In genomic region chr6:63897952-63898351, GRCh38 we compare ENCODE assay signal across 21 cellular contexts.
DNase-seq lines count a peak whose midpoint lies in the region; ATAC-seq and TF ChIP-seq lines count a peak whose summit lies in the region.
"Had no signal": no experiment of that assay in that cellular context is flagged by ENCODE, and none has a peak within 500 bp of the region (broad histone marks: within the 10 kb centered on the region; RNA-seq: fewer than 3 reads in every experiment).

No MANE protein-coding gene starts in this region.

- no peaks in the 10 kb centered on the region for H3K36me3 ChIP-seq in mammary epithelial cell (ENCODE audit: insufficient read depth, low read length)
- no peaks in the 10 kb centered on the region for H3K36me3 ChIP-seq in heart left ventricle
- H3K36me3 ChIP-seq in smooth muscle cell (ENCODE audit: low read depth): no peaks in the 10 kb centered on the region
- H3K36me3 ChIP-seq: BLaER1 had no signal

- CTCF ChIA-PET in mammary epithelial cell (lab: Charles Lee; ENCODE audit: low non-redundant PET): no interaction called here
- CTCF ChIA-PET in MCF 10A (lab: Yijun Ruan, JAX): no interaction called here

- H3K36me3 Mint-ChIP-seq in MCF 10A (ENCODE audit: insufficient read depth, unreplicated experiment): no peaks in the 10 kb centered on the region
- H3K36me3 Mint-ChIP-seq: CD8-positive, alpha-beta memory T cell had no signal

- H3K9me3 ChIP-seq in mammary epithelial cell (replicated peaks; ENCODE audit: insufficient read depth, low read length) (no peaks in the 10 kb centered on the region), heart left ventricle (peaks cover 0 to 3% (median 0%) of the 10 kb centered on the region in 12 donors), smooth muscle cell (replicated peaks; ENCODE audit: low read depth) (no peaks in the 10 kb centered on the region)
- H3K9me3 ChIP-seq: BLaER1 had no signal

- H4K20me1 ChIP-seq in mammary epithelial cell (ENCODE audit: insufficient read depth, low read length): no peaks in the 10 kb centered on the region
- H4K20me1 ChIP-seq in smooth muscle cell (ENCODE audit: low read depth): no peaks in the 10 kb centered on the region
- H4K20me1 ChIP-seq: BLaER1 had no signal

- peaks cover 19% of the 10 kb centered on the region for H3K4me1 Mint-ChIP-seq in MCF 10A (ENCODE audit: insufficient read depth, unreplicated experiment)
- H3K4me1 Mint-ChIP-seq: CD8-positive, alpha-beta memory T cell had no signal

- peak in 3 of 4 donors; percentile 48 to 87 (median 61) for ATAC-seq in heart left ventricle
- no peak for ATAC-seq in GM21529 (IDR thresholded peaks at IDR 0.05; ENCODE audit: unreplicated experiment)
- no peak for ATAC-seq in GM21528 (IDR thresholded peaks at IDR 0.05; ENCODE audit: low FRiP score, unreplicated experiment)

- H2AFZ ChIP-seq in mammary epithelial cell (ENCODE audit: low read depth, low read length) (peak overlapping the region; percentile 5), smooth muscle cell (ENCODE audit: low read depth) (no peak overlapping the region)

- no peak overlapping the region for H3K27ac Mint-ChIP-seq in MCF 10A (ENCODE audit: low read depth, unreplicated experiment)
- H3K27ac Mint-ChIP-seq: CD8-positive, alpha-beta memory T cell had no signal

- dilution Hi-C loops in mammary epithelial cell (cut with HindIII; ENCODE audit: low sequenced_read_pairs): no loop called here

- H3K27me3 Mint-ChIP-seq in MCF 10A (ENCODE audit: insufficient read depth, unreplicated experiment): no peaks in the 10 kb centered on the region

- H3K4me3 Mint-ChIP-seq in MCF 10A (ENCODE audit: unreplicated experiment): no peak overlapping the region
- H3K4me3 Mint-ChIP-seq: CD8-positive, alpha-beta memory T cell had no signal

- H3K27me3 ChIP-seq in mammary epithelial cell (ENCODE audit: insufficient read depth, low read length) (no peaks in the 10 kb centered on the region), heart left ventricle (no peaks in the 10 kb centered on the region), smooth muscle cell (ENCODE audit: low read depth) (no peaks in the 10 kb centered on the region)
- H3K27me3 ChIP-seq: BLaER1 had no signal

- 53% methylated on average over 10 of the region's 10 CpGs for WGBS in mammary epithelial cell (ENCODE audit: low coverage, missing lambda C conversion rate)
- 68 to 78% (median 70%) methylated on average over 10 of the region's 10 CpGs for WGBS in heart left ventricle, 4 donors
- WGBS in smooth muscle cell (ENCODE audit: low lambda C conversion rate): 43% methylated on average over 10 of the region's 10 CpGs

- no peak for DNase-seq in mammary epithelial cell
- no peak for DNase-seq in MCF 10A (ENCODE audit: unreplicated experiment)
- DNase-seq in NCI-H82 treated with DMSO at 0.1 percent for 48 hours (lab: John Stamatoyannopoulos, UW; ENCODE audit: unreplicated experiment): peak; percentile 13
- peak in 4 of 5 donors; percentile 27 to 61 (median 45) for DNase-seq in heart left ventricle
- no peak for DNase-seq in smooth muscle cell (lab: John Stamatoyannopoulos, UW; ENCODE audit: unreplicated experiment)
- no peak for DNase-seq in cerebellum (ENCODE audit: low spot score)
- DNase-seq: CD8-positive, alpha-beta memory T cell; GDM1; H7; MV-4-11; NCI-H1417; NCI-H2029; NCI-H2171 treated with DMSO at 0.1 percent for 48 hours; NCI-H446 treated with DMSO at 0.1 percent for 48 hours; NCI-H748 treated with DMSO at 0.1 percent for 48 hours had no signal

- H3K4me1 ChIP-seq in mammary epithelial cell (ENCODE audit: insufficient read depth, low read length): peaks cover 6% of the 10 kb centered on the region
- H3K4me1 ChIP-seq in heart left ventricle: no peaks in the 10 kb centered on the region
- H3K4me1 ChIP-seq in smooth muscle cell (ENCODE audit: low read depth): peaks cover 9% of the 10 kb centered on the region
- H3K4me1 ChIP-seq: BLaER1 had no signal

- intact Hi-C loops in mammary epithelial cell (cut with micrococcal nuclease): no loop called here
- intact Hi-C loops in MCF 10A (cut with micrococcal nuclease): no loop called here
- intact Hi-C loops in heart left ventricle (cut with DNase I): no loop called here

- in situ Hi-C loops in mammary epithelial cell (cut with MboI; ENCODE audit: low sequenced_read_pairs in 2 of 2): no loop called here

- H3K4me3 ChIP-seq in mammary epithelial cell (replicated peaks in 1 of 3; ENCODE audit: insufficient read depth in 1 of 3, low read depth in 2 of 3, low read length in 3 of 3) (no peak overlapping the region), heart left ventricle (no peak overlapping the region), smooth muscle cell (no peak overlapping the region)
- H3K4me3 ChIP-seq: BLaER1, SK-N-MC had no signal

- H3K79me2 ChIP-seq in mammary epithelial cell (ENCODE audit: insufficient read depth, low read length) (no peaks in the 10 kb centered on the region), smooth muscle cell (ENCODE audit: low read depth) (no peaks in the 10 kb centered on the region)

- BruUV-seq in mammary epithelial cell (replicated peaks; lab: Mats Ljungman, UMichigan) (no TSS peak), MCF 10A (replicated peaks; lab: Mats Ljungman, UMichigan) (no TSS peak)

- peaks cover 15% of the 10 kb centered on the region for H3K9me3 Mint-ChIP-seq in MCF 10A (ENCODE audit: unreplicated experiment)

- H3K27ac ChIP-seq in mammary epithelial cell (ENCODE audit: insufficient read depth, low read depth, low read length) (no peak overlapping the region), heart left ventricle (peak overlapping the region in 2 of 12 donors; percentile 35 to 44), smooth muscle cell (ENCODE audit: low read depth) (peak overlapping the region; percentile 89)
- H3K27ac ChIP-seq: 22Rv1, BLaER1, HL-60, SK-N-MC had no signal

- POLR2A ChIA-PET in MCF 10A (lab: Yijun Ruan, JAX): interaction anchor here (1.3 to 4.2 kb wide), 2 partner anchors 84 to 92 kb away, joined by 4 to 24 read pairs; no protein-coding TSS in a partner anchor

- H3K9ac ChIP-seq in mammary epithelial cell (ENCODE audit: insufficient read depth, low read length): no peak overlapping the region
- peak overlapping the region; percentile 61 for H3K9ac ChIP-seq in smooth muscle cell (ENCODE audit: low read depth)
- H3K9ac ChIP-seq: BLaER1 had no signal

- TF ChIP-seq POLR2A in heart left ventricle (IDR thresholded peaks at IDR 0.05): no peak

- TF ChIP-seq CTCF in mammary epithelial cell (conservative IDR thresholded peaks at IDR 0.05 in 1 of 2, IDR thresholded peaks at IDR 0.05 in 1 of 2; ENCODE audit: extremely low read depth in 1 of 2, insufficient read depth in 1 of 2, low read depth in 1 of 2, low read length in 2 of 2): no peak
- no peak for TF ChIP-seq CTCF in MCF 10A (IDR thresholded peaks at IDR 0.05; ENCODE audit: unreplicated experiment)
- no peak for TF ChIP-seq CTCF in heart left ventricle (IDR thresholded peaks at IDR 0.05)
- TF ChIP-seq CTCF in smooth muscle cell (IDR thresholded peaks at IDR 0.05; ENCODE audit: borderline replicate concordance, insufficient read depth, poor library complexity, severe bottlenecking): no peak

- H3F3A ChIP-seq in smooth muscle cell (ENCODE audit: low read depth): peaks cover 15% of the 10 kb centered on the region

- H3K4me2 ChIP-seq in mammary epithelial cell (ENCODE audit: insufficient read depth, low read depth, low read length) (no peak overlapping the region), smooth muscle cell (peak overlapping the region; percentile 34)
- H3K4me2 ChIP-seq: BLaER1 had no signal

Comparison
In these comparisons a context has a peak if more than half of its experiments do, and no peak if none do; other contexts are left out.
1. DNase-seq: peak in NCI-H82 treated with DMSO at 0.1 percent for 48 hours (single experiment) and heart left ventricle (4 of 5); none in mammary epithelial cell (single experiment), MCF 10A (single experiment), smooth muscle cell (single experiment) and cerebellum (single experiment).
2. ATAC-seq: peak in heart left ventricle (3 of 4); none in GM21529 (single experiment) and GM21528 (single experiment).